In genomic region chr11:72013765-72014711, GRCh38 we compare ENCODE assay signal across 10 cellular contexts. TPM values are rescaled to one million over a fixed set of nuclear protein-coding genes. Genes with fewer than 3 reads are reported as not detected.
A peak's percentile ranks its signal among the peaks of the same experiment; 100 is the strongest.
DNase-seq lines count a peak whose midpoint lies in the region; ATAC-seq and TF ChIP-seq lines count a peak whose summit lies in the region.
"Had no signal": no experiment of that assay in that cellular context is flagged by ENCODE, and none has a peak within 500 bp of the region (broad histone marks: within the 10 kb centered on the region; RNA-seq: fewer than 3 reads in every experiment).

No MANE protein-coding gene starts in this region.

- H3K27me3 Mint-ChIP-seq in Calu3 (ENCODE audit: unreplicated experiment): no peaks in the 10 kb centered on the region
- no peaks in the 10 kb centered on the region for H3K27me3 Mint-ChIP-seq in activated T-helper 17 cell treated with anti-CD3 and anti-CD28 coated beads, Interleukin-2, amount 50 U/mL, for 72 hours
- H3K27me3 Mint-ChIP-seq in activated T-cell treated with anti-CD3 and anti-CD28 coated beads, Interleukin-2, amount 50 U/mL, for 4 hours (ENCODE audit: low read depth): no peaks in the 10 kb centered on the region

- H3K79me2 ChIP-seq in fibroblast of lung (ENCODE audit: control insufficient read depth, insufficient read depth, low read length): peaks cover 17% of the 10 kb centered on the region

- H3K9ac ChIP-seq in fibroblast of lung (ENCODE audit: insufficient read depth, low read length) (no peak overlapping the region), rectal smooth muscle tissue (ENCODE audit: low read length) (no peak overlapping the region)

- peaks cover 23% of the 10 kb centered on the region for H3K4me1 ChIP-seq in fibroblast of lung (ENCODE audit: control insufficient read depth, extremely low read depth, insufficient read depth, low read length)
- peaks cover 37% of the 10 kb centered on the region for H3K4me1 ChIP-seq in rectal smooth muscle tissue (ENCODE audit: control insufficient read depth, insufficient read depth, low read length)

- TF ChIP-seq CTCF in Calu3 (IDR thresholded peaks at IDR 0.05; ENCODE audit: unreplicated experiment): no peak
- TF ChIP-seq CTCF in fibroblast of lung (conservative IDR thresholded peaks at IDR 0.05 in 1 of 2, IDR thresholded peaks at IDR 0.05 in 1 of 2; ENCODE audit: low read depth in 1 of 2, low read length in 2 of 2): no peak

- H4K20me1 ChIP-seq in fibroblast of lung (ENCODE audit: control insufficient read depth, extremely low read depth, insufficient read depth, low read length): no peaks in the 10 kb centered on the region

- BruUV-seq in Calu3 (replicated peaks; lab: Mats Ljungman, UMichigan): no TSS peak

- peak overlapping the region; percentile 34 for H3K27ac ChIP-seq in fibroblast of lung (ENCODE audit: insufficient read depth, low read length)
- peak overlapping the region; percentile 60 for H3K27ac ChIP-seq in rectal smooth muscle tissue (ENCODE audit: low read depth, low read length)
- H3K27ac ChIP-seq: neutrophil had no signal

- no peak overlapping the region for H2AFZ ChIP-seq in fibroblast of lung (ENCODE audit: low read length)

- no peaks in the 10 kb centered on the region for H3K9me3 Mint-ChIP-seq in Calu3 (ENCODE audit: low read depth, unreplicated experiment)
- no peaks in the 10 kb centered on the region for H3K9me3 Mint-ChIP-seq in activated T-helper 17 cell treated with anti-CD3 and anti-CD28 coated beads, Interleukin-2, amount 50 U/mL, for 72 hours
- H3K9me3 Mint-ChIP-seq in activated T-cell treated with anti-CD3 and anti-CD28 coated beads, Interleukin-2, amount 50 U/mL, for 4 hours: no peaks in the 10 kb centered on the region

- H3K4me1 Mint-ChIP-seq in Calu3 (ENCODE audit: low read depth, unreplicated experiment): no peaks in the 10 kb centered on the region
- H3K4me1 Mint-ChIP-seq in activated T-helper 17 cell treated with anti-CD3 and anti-CD28 coated beads, Interleukin-2, amount 50 U/mL, for 72 hours: peaks cover 12% of the 10 kb centered on the region
- H3K4me1 Mint-ChIP-seq in activated T-cell treated with anti-CD3 and anti-CD28 coated beads, Interleukin-2, amount 50 U/mL, for 4 hours (ENCODE audit: low read depth): peaks cover 2% of the 10 kb centered on the region

- no peaks in the 10 kb centered on the region for H3K27me3 ChIP-seq in fibroblast of lung (ENCODE audit: control insufficient read depth, insufficient read depth, low read length)
- no peaks in the 10 kb centered on the region for H3K27me3 ChIP-seq in rectal smooth muscle tissue (ENCODE audit: control insufficient read depth, insufficient read depth, low read length)
- H3K27me3 ChIP-seq: neutrophil had no signal

- H3K4me3 Mint-ChIP-seq in Calu3 (ENCODE audit: low read depth, unreplicated experiment): no peak overlapping the region
- H3K4me3 Mint-ChIP-seq in activated T-helper 17 cell treated with anti-CD3 and anti-CD28 coated beads, Interleukin-2, amount 50 U/mL, for 72 hours: no peak overlapping the region
- H3K4me3 Mint-ChIP-seq in activated T-cell treated with anti-CD3 and anti-CD28 coated beads, Interleukin-2, amount 50 U/mL, for 4 hours: no peak overlapping the region

- no peak for ATAC-seq in activated T-helper 17 cell treated with anti-CD3 and anti-CD28 coated beads, Interleukin-2, amount 50 U/mL, for 72 hours (replicated peaks)
- no peak for ATAC-seq in activated T-cell treated with anti-CD3 and anti-CD28 coated beads, Interleukin-2, amount 50 U/mL, for 4 hours

- H3K4me3 ChIP-seq in fibroblast of lung (replicated peaks in 1 of 4; ENCODE audit: control extremely low read depth in 1 of 4, insufficient read depth in 1 of 4, low read depth in 3 of 4, low read length in 4 of 4): no peak overlapping the region
- no peak overlapping the region for H3K4me3 ChIP-seq in rectal smooth muscle tissue (ENCODE audit: low read length)

- H3K36me3 Mint-ChIP-seq in Calu3 (ENCODE audit: insufficient read depth, unreplicated experiment): peaks cover 65% of the 10 kb centered on the region
- peaks cover 100% of the 10 kb centered on the region for H3K36me3 Mint-ChIP-seq in activated T-helper 17 cell treated with anti-CD3 and anti-CD28 coated beads, Interleukin-2, amount 50 U/mL, for 72 hours (ENCODE audit: low read depth)
- H3K36me3 Mint-ChIP-seq in activated T-cell treated with anti-CD3 and anti-CD28 coated beads, Interleukin-2, amount 50 U/mL, for 4 hours (ENCODE audit: insufficient read depth): peaks cover 56% of the 10 kb centered on the region

- DNase-seq in Calu3 (no peak), fibroblast of lung (ENCODE audit: low read depth in 2 of 2) (peak; percentile 44 to 49), NCI-H2081 treated with DMSO at 0.1 percent for 48 hours (lab: John Stamatoyannopoulos, UW) (no peak), NCI-H748 treated with DMSO at 0.1 percent for 48 hours (lab: John Stamatoyannopoulos, UW) (no peak), HCEC 1CT (no peak)
- no peak for DNase-seq in activated T-cell treated with anti-CD3 and anti-CD28 coated beads, Interleukin-2, amount 50 U/mL, for 4 hours
- DNase-seq: activated CD4-positive, alpha-beta T cell treated with anti-CD3 and anti-CD28 coated beads, Interleukin-2, amount 50 U/mL, for 48 hours had no signal

- no peaks in the 10 kb centered on the region for H3K9me3 ChIP-seq in fibroblast of lung (ENCODE audit: control insufficient read depth, insufficient read depth, low read depth, low read length)
- H3K9me3 ChIP-seq: neutrophil had no signal

- H3K27ac Mint-ChIP-seq in Calu3 (ENCODE audit: unreplicated experiment): peak overlapping the region; percentile 50
- H3K27ac Mint-ChIP-seq in activated T-helper 17 cell treated with anti-CD3 and anti-CD28 coated beads, Interleukin-2, amount 50 U/mL, for 72 hours: peak overlapping the region; percentile 84

- CTCF ChIA-PET in Calu3 (lab: Charles Lee): interaction anchor here (0.6 to 0.9 kb wide), 3 partner anchors 11 to 432 kb away, joined by 3 to 7 read pairs (median 5); no protein-coding TSS in a partner anchor

- H3K4me2 ChIP-seq in fibroblast of lung (ENCODE audit: extremely low read depth, insufficient read depth, low read length): peak overlapping the region; percentile 73

- peaks cover 69% of the 10 kb centered on the region for H3K36me3 ChIP-seq in fibroblast of lung (ENCODE audit: control insufficient read depth, insufficient read depth, low read length)
- peaks cover 93% of the 10 kb centered on the region for H3K36me3 ChIP-seq in rectal smooth muscle tissue (ENCODE audit: control insufficient read depth, insufficient read depth, low read length)

- intact Hi-C loops in Calu3 (cut with micrococcal nuclease; ENCODE audit: unreplicated experiment): no loop called here

RNA-seq across cellular contexts. Expression of gene IL18BP, which starts 15.3 kb away (rescaled TPM):
- total RNA-seq in Calu3 (2022) (12.4 and 13.2 TPM in 2 replicates), fibroblast of lung (1.5 and 2.5 TPM in 2 replicates)
- 10 to 100 TPM; 18.4 to 21.9 TPM for total RNA-seq in activated T-helper 17 cell treated with anti-CD3 and anti-CD28 coated beads, Interleukin-2, amount 50 U/mL, for 72 hours
- 2.5 and 5.3 TPM in 2 replicates for polyA plus RNA-seq in fibroblast of lung
- 4.0 and 17.7 TPM in 2 replicates for polyA plus RNA-seq in fibroblast of lung (2012)
- 9.6 and 21.6 TPM in 2 replicates for polyA minus RNA-seq in fibroblast of lung (ENCODE audit: low replicate concordance)
- total RNA-seq in activated T-cell treated with anti-CD3 and anti-CD28 coated beads, Interleukin-2, amount 50 U/mL, for 4 hours: 1 to 10 TPM; 7.9 to 9.8 (median 9.3) TPM

Comparison
In these comparisons a context has a peak if more than half of its experiments do, and no peak if none do; other contexts are left out.
1. DNase-seq: peak in fibroblast of lung (2 of 2); none in Calu3 (single experiment), NCI-H2081 treated with DMSO at 0.1 percent for 48 hours (single experiment), activated T-cell treated with anti-CD3 and anti-CD28 coated beads, Interleukin-2, amount 50 U/mL, for 4 hours (single experiment), NCI-H748 treated with DMSO at 0.1 percent for 48 hours (single experiment) and HCEC 1CT (single experiment).